ENCODE assay signal across 1 cellular context in genomic region chr1:151147132-151147503, GRCh38.
TF ChIP-seq lines count a peak whose summit lies in the region.

No MANE protein-coding gene starts in this region.

TF ChIP-seq in HEK293, 187 proteins besides CTCF, POLR2A, EP300 and RAD21 (continued from another document):
- TF ChIP-seq ZBTB1 (tag by site-specific recombination; IDR thresholded peaks at IDR 0.05) (no peak), ZNF529 (tag by site-specific recombination; IDR thresholded peaks at IDR 0.05; ENCODE audit: insufficient replicate concordance) (no peak), ZBTB11 (tag by site-specific recombination; conservative IDR thresholded peaks at IDR 0.05; ENCODE audit: low read depth) (no peak), WT1 (tag by site-specific recombination; IDR thresholded peaks at IDR 0.05) (peak; percentile 49; the same call in 1 of the 2 replicates), ZNF37A (tag by site-specific recombination; IDR thresholded peaks at IDR 0.05) (no peak)
